In genomic region chr3:23763040-23763477, GRCh38 we compare ENCODE assay signal across 11 cellular contexts. TPM values are rescaled to one million over a fixed set of nuclear protein-coding genes. Genes with fewer than 3 reads are reported as not detected.
A peak's percentile ranks its signal among the peaks of the same experiment; 100 is the strongest.
DNase-seq lines count a peak whose midpoint lies in the region; ATAC-seq, FAIRE-seq and TF ChIP-seq lines count a peak whose summit lies in the region.
"Had no signal": no experiment of that assay in that cellular context is flagged by ENCODE, and none has a peak within 500 bp of the region (broad histone marks: within the 10 kb centered on the region; RNA-seq: fewer than 3 reads in every experiment).

No MANE protein-coding gene starts in this region.

- intact Hi-C loops in prostate gland (cut with DNase I) (no loop called here), thyroid gland (cut with DNase I) (no loop called here)

- H2BK5ac ChIP-seq in H1 (ENCODE audit: low read depth, low read length), result no peak overlapping the region

- DNase-seq in AG04449 (ENCODE audit: low read depth, low spot score) (no peak), NAMALWA (ENCODE audit: low spot score) (peak; percentile 56), H1 (ENCODE audit: low read depth in 1 of 2, low spot score in 2 of 2) (no peak), NCI-H524 (lab: John Stamatoyannopoulos, UW) (no peak), prostate gland (ENCODE audit: low spot score) (no peak), thyroid gland (no peak)
- no peak for DNase-seq in naive thymus-derived CD8-positive, alpha-beta T cell
- DNase-seq: activated CD8-positive, alpha-beta T cell treated with anti-CD3 and anti-CD28 coated beads, Interleukin-2, amount 10 ng/mL, durations not matched to agents 7 days and 5 days; NCI-H446; stimulated activated CD8-positive, alpha-beta memory T cell treated with anti-CD3 and anti-CD28 coated beads, Interleukin-4, amount 100 ng/mL, for 48 hours had no signal

- H3K27ac Mint-ChIP-seq in naive thymus-derived CD8-positive, alpha-beta T cell, result peak overlapping the region in 1 of 10 donors; percentile 37
- H3K27ac Mint-ChIP-seq: activated CD8-positive, alpha-beta T cell treated with anti-CD3 and anti-CD28 coated beads, Interleukin-2, amount 10 ng/mL, durations not matched to agents 7 days and 5 days had no signal

- ATAC-seq in naive thymus-derived CD8-positive, alpha-beta T cell, result no peak
- ATAC-seq in GM21390 (IDR thresholded peaks at IDR 0.05; ENCODE audit: unreplicated experiment), result no peak

- H3K23me2 ChIP-seq in H1 (ENCODE audit: low read depth, low read length), result no peaks in the 10 kb centered on the region

- FAIRE-seq in H1 (lab: Jason Lieb, UNC), result no peak

- H4K5ac ChIP-seq in H1 (ENCODE audit: insufficient read length, low read depth, low read length), result no peak overlapping the region

- TF ChIP-seq POLR2A in H1 (IDR thresholded peaks at IDR 0.05; ENCODE audit: control extremely low read depth in 1 of 2, low read depth in 2 of 2, low read length in 2 of 2) (no peak), prostate gland (IDR thresholded peaks at IDR 0.05) (no peak), thyroid gland (IDR thresholded peaks at IDR 0.05) (no peak)

- TF ChIP-seq CTCF in AG04449 (IDR thresholded peaks at IDR 0.05; ENCODE audit: insufficient read depth, low read length, missing control alignments), result no peak
- TF ChIP-seq CTCF in H1 (IDR thresholded peaks at IDR 0.05; ENCODE audit: control extremely low read depth in 1 of 3, insufficient read depth in 1 of 3, low read depth in 1 of 3, low read length in 3 of 3), result no peak
- TF ChIP-seq CTCF in prostate gland (IDR thresholded peaks at IDR 0.05), result no peak
- TF ChIP-seq CTCF in thyroid gland (IDR thresholded peaks at IDR 0.05), result no peak

- H3K9me3 ChIP-seq in H1 (ENCODE audit: insufficient read depth in 2 of 2, low read depth in 1 of 2, low read length in 1 of 2), result no peaks in the 10 kb centered on the region
- no peaks in the 10 kb centered on the region for H3K9me3 ChIP-seq in prostate gland
- H3K9me3 ChIP-seq in thyroid gland, result no peaks in the 10 kb centered on the region

- no peak for TF ChIP-seq EP300 in H1 (IDR thresholded peaks at IDR 0.05; ENCODE audit: borderline replicate concordance in 1 of 2, low read depth in 2 of 2, low read length in 2 of 2)

- H3K9me3 Mint-ChIP-seq in naive thymus-derived CD8-positive, alpha-beta T cell, result no peaks in the 10 kb centered on the region

- no peak overlapping the region for H2BK20ac ChIP-seq in H1 (ENCODE audit: low read length)

- CTCF ChIA-PET in AG04449 (lab: Yijun Ruan, JAX) (interaction anchor here (1.1 to 2.0 kb wide), 4 partner anchors 11 to 349 kb away, joined by 3 to 7 read pairs (median 4); no protein-coding TSS in a partner anchor), H1 (lab: Charles Lee; ENCODE audit: partially characterized antibody) (interaction anchor here (0.9 to 3.0 kb wide), 7 partner anchors 9 to 126 kb away, joined by 3 to 21 read pairs (median 3); no protein-coding TSS in a partner anchor)

- no peak overlapping the region for H2AK5ac ChIP-seq in H1 (ENCODE audit: low read depth, low read length)

- H3K36me3 ChIP-seq in H1 (ENCODE audit: control insufficient read depth in 2 of 4, insufficient read depth in 4 of 4, low read length in 3 of 4) (no peaks in the 10 kb centered on the region), prostate gland (no peaks in the 10 kb centered on the region), thyroid gland (no peaks in the 10 kb centered on the region)

- H3K4me1 ChIP-seq in H1 (replicated peaks in 1 of 4; ENCODE audit: control insufficient read depth in 3 of 4, insufficient read depth in 4 of 4, low read length in 3 of 4) (peaks cover 6 to 29% (median 18%) of the 10 kb centered on the region in 4 experiments; a peak in 6 of 7 replicates), prostate gland (replicated peaks) (no peaks in the 10 kb centered on the region), thyroid gland (no peaks in the 10 kb centered on the region)

- H3K14ac ChIP-seq in H1 (ENCODE audit: insufficient read length), result no peak overlapping the region

- peaks cover 2 to 38% (median 20%) of the 10 kb centered on the region in 4 donors for H3K4me1 Mint-ChIP-seq in naive thymus-derived CD8-positive, alpha-beta T cell

- H3K4me3 ChIP-seq in AG04449 (ENCODE audit: low read depth, low read length), result peak overlapping the region; percentile 46
- no peak overlapping the region for H3K4me3 ChIP-seq in H1 (ENCODE audit: extremely low read depth in 1 of 4, insufficient read depth in 2 of 4, low read depth in 3 of 4, low read length in 4 of 4)
- no peak overlapping the region for H3K4me3 ChIP-seq in prostate gland
- H3K4me3 ChIP-seq in thyroid gland (replicated peaks in 1 of 3), result no peak overlapping the region

- no peak overlapping the region for H3K27ac ChIP-seq in H1 (ENCODE audit: low read depth, low read length)
- no peak overlapping the region for H3K27ac ChIP-seq in prostate gland
- no peak overlapping the region for H3K27ac ChIP-seq in thyroid gland

- no peaks in the 10 kb centered on the region for H3K36me3 Mint-ChIP-seq in naive thymus-derived CD8-positive, alpha-beta T cell

- H3K79me1 ChIP-seq in H1 (ENCODE audit: low read depth, low read length), result no peaks in the 10 kb centered on the region

- no peaks in the 10 kb centered on the region for H4K20me1 ChIP-seq in H1 (replicated peaks in 1 of 2; ENCODE audit: control insufficient read depth in 1 of 2, insufficient read depth in 2 of 2, low read length in 2 of 2)

- no peak overlapping the region for H2BK15ac ChIP-seq in H1 (ENCODE audit: low read length)

- H3K27me3 Mint-ChIP-seq in naive thymus-derived CD8-positive, alpha-beta T cell, result no peaks in the 10 kb centered on the region

- H2AFZ ChIP-seq in H1 (ENCODE audit: low read length), result peak overlapping the region; percentile 78; the same call in 1 of the 2 replicates

- no peaks in the 10 kb centered on the region for H3K79me2 ChIP-seq in H1 (ENCODE audit: control insufficient read depth in 1 of 2, insufficient read depth in 2 of 2, low read length in 2 of 2)

- no peak overlapping the region for H2BK12ac ChIP-seq in H1 (ENCODE audit: low read depth, low read length)

- no peak overlapping the region for H3K56ac ChIP-seq in H1 (replicated peaks; ENCODE audit: insufficient read length, low read depth, low read length)

- H3K4ac ChIP-seq in H1 (replicated peaks; ENCODE audit: insufficient read length, low read depth, low read length), result no peak overlapping the region

- no peak overlapping the region for H3K18ac ChIP-seq in H1 (ENCODE audit: extremely low read depth, low read length)

- POLR2A ChIA-PET in AG04449 (lab: Yijun Ruan, JAX) (interaction anchor here (0.6 kb wide), 1 partner anchor 34 kb away, joined by 3 read pairs; no protein-coding TSS in a partner anchor), H1 (lab: Charles Lee; ENCODE audit: partially characterized antibody) (interaction anchor here (1.4 kb wide), 2 partner anchors 29 to 45 kb away, joined by 4 to 5 read pairs; no protein-coding TSS in a partner anchor)
- POLR2A ChIA-PET in naive thymus-derived CD8-positive, alpha-beta T cell (lab: Charles Lee), result no interaction called here

- TF ChIP-seq RAD21 in H1 (IDR thresholded peaks at IDR 0.05 in 1 of 2, conservative IDR thresholded peaks at IDR 0.05 in 1 of 2; ENCODE audit: low read depth in 2 of 2, low read length in 2 of 2), result no peak

- H3K23ac ChIP-seq in H1 (ENCODE audit: insufficient read length), result no peak overlapping the region

- no peak overlapping the region for H4K91ac ChIP-seq in H1 (replicated peaks; ENCODE audit: insufficient read length, low read length)

- no peak overlapping the region for H4K8ac ChIP-seq in H1 (ENCODE audit: extremely low read depth, insufficient read depth, low read length)

- H3K4me2 ChIP-seq in H1 (ENCODE audit: insufficient read depth in 1 of 2, low read depth in 2 of 2, low read length in 2 of 2), result no peak overlapping the region

- peak overlapping the region in 6 of 10 donors; percentile 3 to 45 (median 10) for H3K4me3 Mint-ChIP-seq in naive thymus-derived CD8-positive, alpha-beta T cell
- H3K4me3 Mint-ChIP-seq: activated CD8-positive, alpha-beta T cell treated with anti-CD3 and anti-CD28 coated beads, Interleukin-2, amount 10 ng/mL, durations not matched to agents 7 days and 5 days had no signal

- H3K27me3 ChIP-seq in H1 (replicated peaks in 1 of 4; ENCODE audit: control insufficient read depth in 3 of 4, extremely low read depth in 1 of 4, insufficient read depth in 3 of 4, low read length in 3 of 4) (no peaks in the 10 kb centered on the region; a peak in 1 of 7 replicates), prostate gland (replicated peaks; ENCODE audit: insufficient read depth) (no peaks in the 10 kb centered on the region), thyroid gland (no peaks in the 10 kb centered on the region)

- 58% methylated on average over 9 of the region's 9 CpGs; no CpG with 5 or more reads in 1 of the 2 experiments for WGBS in H1 (ENCODE audit: extremely low coverage in 1 of 2, insufficient coverage in 1 of 2, insufficient read length in 1 of 2, insufficient replicate concordance in 2 of 2, low coverage in 1 of 2, low lambda C conversion rate in 2 of 2, missing lambda C conversion rate in 1 of 2), 2 experiments
- WGBS in prostate gland, result 39% methylated on average over 9 of the region's 9 CpGs
- WGBS in thyroid gland, 2 donors, result 41 to 56% methylated on average over 9 of the region's 9 CpGs

- no peak overlapping the region for H2BK120ac ChIP-seq in H1 (replicated peaks; ENCODE audit: low read depth, low read length)

- H3K9ac ChIP-seq in H1 (replicated peaks in 1 of 4; ENCODE audit: extremely low read depth in 1 of 4, low read depth in 3 of 4, low read length in 3 of 4), result no peak overlapping the region

TF ChIP-seq in H1, 55 proteins besides CTCF, POLR2A, EP300 and RAD21 (continues in another document):
- TF ChIP-seq E2F6 (IDR thresholded peaks at IDR 0.05) (no peak), NRF1 (IDR thresholded peaks at IDR 0.05; ENCODE audit: low read depth, low read length) (no peak)

RNA-seq across cellular contexts. Expression of gene UBE2E1, which starts 42.7 kb away (rescaled TPM):
- total RNA-seq in H1 (2021; fragmentation: NEBNext Ultra II Directional; extraction: Animal tissue kit (Norgen Biotek cat#: 25700)), result 130 and 141 TPM in 2 replicates
- polyA plus RNA-seq in H1 (2011; rRNA removed), result 56.8 and 109 TPM in 2 replicates
- polyA plus RNA-seq in H1 (2011; cell fraction: cytosol; rRNA removed), result 109 TPM
- polyA plus RNA-seq in H1 (2011; cell fraction: nucleus; rRNA removed), result 50.2 TPM
- 99.3 to 185 TPM (median 114 TPM) in 4 replicates for polyA plus RNA-seq in H1 (2012, experiment 1 of 2)
- polyA plus RNA-seq in H1 (2012, experiment 2 of 2), result 26.5 TPM
- 152 TPM for polyA plus RNA-seq in H1 (2013, experiment 1 of 2)
- 161 TPM for polyA plus RNA-seq in H1 (2013, experiment 2 of 2)
- 62.1 and 106 TPM in 2 replicates for polyA minus RNA-seq in H1 (2011; rRNA and poly(A)+ RNA removed)
- 82.1 TPM for polyA minus RNA-seq in H1 (2011; cell fraction: cytosol; rRNA and poly(A)+ RNA removed)
- polyA minus RNA-seq in H1 (2011; cell fraction: nucleus; rRNA and poly(A)+ RNA removed), result 70.1 TPM
- 10 to 100 TPM; 57.0 to 65.6 TPM for total RNA-seq in naive thymus-derived CD8-positive, alpha-beta T cell
- polyA plus RNA-seq in naive thymus-derived CD8-positive, alpha-beta T cell, result 10 to 100 TPM in 1 of 3 donors, 1 to 10 TPM in 2; 5.6 to 14.7 (median 9.8) TPM
- 10 to 100 TPM; 77.8 to 92.1 TPM for total RNA-seq in prostate gland
- 10 to 100 TPM; 61.6 to 88.4 (median 79.6) TPM for total RNA-seq in thyroid gland
